10 cellular contexts compared by ENCODE assay signal in the genomic region with DNA sequence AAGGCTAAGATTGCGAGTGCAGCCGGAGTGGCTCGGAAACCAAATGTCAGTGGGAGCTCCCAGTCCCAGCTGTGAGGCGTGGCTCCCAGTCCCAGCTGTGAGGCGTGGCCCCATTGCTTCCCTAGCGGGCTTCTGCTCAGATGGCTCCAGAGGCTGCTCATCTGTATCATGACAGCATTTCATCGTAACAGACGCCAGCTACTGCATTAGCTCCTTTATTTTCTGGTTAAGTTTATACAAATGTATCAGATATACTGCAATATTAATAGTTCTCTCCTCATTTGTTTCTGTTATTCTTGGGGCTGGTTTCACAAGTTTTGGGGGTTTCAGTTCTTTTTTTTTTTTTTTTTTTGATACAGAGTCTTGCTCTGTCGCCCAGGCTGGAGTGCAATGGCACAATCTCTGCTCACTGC. TPM values are rescaled to one million over a fixed set of nuclear protein-coding genes. Genes with fewer than 3 reads are reported as not detected.
A peak's percentile ranks its signal among the peaks of the same experiment; 100 is the strongest.
DNase-seq lines count a peak whose midpoint lies in the region; ATAC-seq, FAIRE-seq and TF ChIP-seq lines count a peak whose summit lies in the region.
"Had no signal": no experiment of that assay in that cellular context is flagged by ENCODE, and none has a peak within 500 bp of the region (broad histone marks: within the 10 kb centered on the region; RNA-seq: fewer than 3 reads in every experiment).

No MANE protein-coding gene starts in this region.

- H3K36me3 Mint-ChIP-seq in nephron progenitor cell (ENCODE audit: low read depth) = no peaks in the 10 kb centered on the region
- H3K36me3 Mint-ChIP-seq in glutamatergic neuron (ENCODE audit: unreplicated experiment) = no peaks in the 10 kb centered on the region
- no peaks in the 10 kb centered on the region for H3K36me3 Mint-ChIP-seq in activated naive CD4-positive, alpha-beta T cell treated with anti-CD3 and anti-CD28 coated beads, Interleukin-2, amount 10 ng/mL, durations not matched to agents 7 days and 5 days

- DNase-seq in nephron progenitor cell (peak; percentile 32), H54 (ENCODE audit: insufficient read length, low spot score) (no peak), T-helper 9 cell (no peak), glutamatergic neuron (no peak)
- DNase-seq in activated naive CD4-positive, alpha-beta T cell treated with anti-CD3 and anti-CD28 coated beads, Interleukin-2, amount 10 ng/mL, durations not matched to agents 7 days and 5 days = no peak
- DNase-seq: islet precursor cell had no signal

- CTCF ChIA-PET in activated naive CD4-positive, alpha-beta T cell treated with anti-CD3 and anti-CD28 coated beads, Interleukin-2, amount 10 ng/mL, durations not matched to agents 7 days and 5 days (lab: Charles Lee) = no interaction called here

- H3K4me3 Mint-ChIP-seq in nephron progenitor cell (no peak overlapping the region), glutamatergic neuron (ENCODE audit: unreplicated experiment) (no peak overlapping the region)
- no peak overlapping the region for H3K4me3 Mint-ChIP-seq in activated naive CD4-positive, alpha-beta T cell treated with anti-CD3 and anti-CD28 coated beads, Interleukin-2, amount 10 ng/mL, durations not matched to agents 7 days and 5 days

- peaks cover 59% of the 10 kb centered on the region for H3K4me1 Mint-ChIP-seq in nephron progenitor cell
- H3K4me1 Mint-ChIP-seq in glutamatergic neuron (ENCODE audit: low read depth, unreplicated experiment) = no peaks in the 10 kb centered on the region
- H3K4me1 Mint-ChIP-seq in activated naive CD4-positive, alpha-beta T cell treated with anti-CD3 and anti-CD28 coated beads, Interleukin-2, amount 10 ng/mL, durations not matched to agents 7 days and 5 days = peaks cover 4% of the 10 kb centered on the region

- H3K9me3 Mint-ChIP-seq in nephron progenitor cell = no peaks in the 10 kb centered on the region
- H3K9me3 Mint-ChIP-seq in glutamatergic neuron (ENCODE audit: unreplicated experiment) = no peaks in the 10 kb centered on the region
- no peaks in the 10 kb centered on the region for H3K9me3 Mint-ChIP-seq in activated naive CD4-positive, alpha-beta T cell treated with anti-CD3 and anti-CD28 coated beads, Interleukin-2, amount 10 ng/mL, durations not matched to agents 7 days and 5 days

- no peak for TF ChIP-seq CTCF in nephron progenitor cell (IDR thresholded peaks at IDR 0.05)
- no peak for TF ChIP-seq CTCF in glutamatergic neuron (IDR thresholded peaks at IDR 0.05; ENCODE audit: partially characterized antibody, unreplicated experiment)

- peaks cover 6% of the 10 kb centered on the region for H3K27me3 Mint-ChIP-seq in nephron progenitor cell (ENCODE audit: low read depth, poor library complexity)
- H3K27me3 Mint-ChIP-seq in glutamatergic neuron (ENCODE audit: unreplicated experiment) = peaks cover 7% of the 10 kb centered on the region
- H3K27me3 Mint-ChIP-seq in activated naive CD4-positive, alpha-beta T cell treated with anti-CD3 and anti-CD28 coated beads, Interleukin-2, amount 10 ng/mL, durations not matched to agents 7 days and 5 days = peaks cover 41% of the 10 kb centered on the region

- no peak for TF ChIP-seq POLR2A in H54 (IDR thresholded peaks at IDR 0.05; ENCODE audit: low read depth, low read length)

- ATAC-seq in GM18909 (IDR thresholded peaks at IDR 0.05; ENCODE audit: poor library complexity, unreplicated experiment) (peak; percentile 85), HG02610 (IDR thresholded peaks at IDR 0.05; ENCODE audit: unreplicated experiment) (peak; percentile 89), HG03565 (IDR thresholded peaks at IDR 0.05; ENCODE audit: unreplicated experiment) (peak; percentile 67)

- no peak overlapping the region for H3K27ac Mint-ChIP-seq in nephron progenitor cell
- no peak overlapping the region for H3K27ac Mint-ChIP-seq in glutamatergic neuron (ENCODE audit: unreplicated experiment)
- no peak overlapping the region for H3K27ac Mint-ChIP-seq in activated naive CD4-positive, alpha-beta T cell treated with anti-CD3 and anti-CD28 coated beads, Interleukin-2, amount 10 ng/mL, durations not matched to agents 7 days and 5 days

- FAIRE-seq in H54 (lab: Jason Lieb, UNC) = no peak

RNA-seq across cellular contexts. Expression of a gene that starts 34.7 kb away (rescaled TPM):
- total RNA-seq in glutamatergic neuron (ENCODE audit: unreplicated experiment) = not detected
- total RNA-seq: SK-MEL-5 had no signal
